8 cellular contexts compared by ENCODE assay signal in genomic region chr3:52537165-52537635, GRCh38. TPM values are rescaled to one million over a fixed set of nuclear protein-coding genes. Genes with fewer than 3 reads are reported as not detected.
DNase-seq lines count a peak whose midpoint lies in the region; ATAC-seq and TF ChIP-seq lines count a peak whose summit lies in the region.

No MANE protein-coding gene starts in this region.

- peak; percentile 37 for ATAC-seq in Right ventricle myocardium superior (ENCODE audit: poor library complexity)
- ATAC-seq in HG03139 (IDR thresholded peaks at IDR 0.05; ENCODE audit: unreplicated experiment): no peak
- no peak for ATAC-seq in HG03460 (IDR thresholded peaks at IDR 0.05; ENCODE audit: unreplicated experiment)

- H3K36me3 ChIP-seq in GM23248 (ENCODE audit: low read depth): peaks cover 2% of the 10 kb centered on the region; the same call in 1 of the 2 replicates

- in situ Hi-C loops in GM23248 (cut with MboI): no loop called here

- H2AFZ ChIP-seq in GM23248: peak overlapping the region; percentile 68

- peaks cover 35% of the 10 kb centered on the region for H3F3A ChIP-seq in GM23248 (ENCODE audit: insufficient read depth)

- peak overlapping the region; percentile 94 for H3K9ac ChIP-seq in GM23248

- DNase-seq in GM23248: no peak
- DNase-seq in Right ventricle myocardium superior: no peak
- no peak for DNase-seq in retinal pigment epithelial cell (ENCODE audit: low read depth)
- no peak for DNase-seq in NCI-H128 (lab: John Stamatoyannopoulos, UW; ENCODE audit: unreplicated experiment)
- DNase-seq in CD1c-positive myeloid dendritic cell (ENCODE audit: extremely low spot score): no peak

- H3K79me2 ChIP-seq in GM23248 (ENCODE audit: insufficient read depth): peaks cover 65% of the 10 kb centered on the region

- H4K20me1 ChIP-seq in GM23248 (ENCODE audit: insufficient read depth): no peaks in the 10 kb centered on the region

- peak overlapping the region; percentile 92 for H3K4me3 ChIP-seq in GM23248
- peak overlapping the region; percentile 88 for H3K4me3 ChIP-seq in WI38 (ENCODE audit: low read depth, low read length)
- H3K4me3 ChIP-seq in retinal pigment epithelial cell (ENCODE audit: low read length): peak overlapping the region; percentile 78

- H3K9me3 ChIP-seq in GM23248 (ENCODE audit: low read depth): no peaks in the 10 kb centered on the region

- intact Hi-C loops in Right ventricle myocardium superior (cut with DNase I): loop anchor here (5.0 kb wide), 1 partner anchor 55 kb away; no protein-coding TSS in a partner anchor

- H3K27ac ChIP-seq in GM23248: peak overlapping the region; percentile 89

- no peak for TF ChIP-seq CTCF in WI38 (IDR thresholded peaks at IDR 0.05; ENCODE audit: low read depth, low read length)
- no peak for TF ChIP-seq CTCF in retinal pigment epithelial cell (conservative IDR thresholded peaks at IDR 0.05; ENCODE audit: low read depth, low read length)

- 1 to 3% methylated on average over 6 of the region's 6 CpGs for WGBS in GM23248 (ENCODE audit: low coverage in 1 of 2, low lambda C conversion rate in 2 of 2, missing lambda C conversion rate in 2 of 2), 2 experiments

- peak overlapping the region; percentile 97 for H3K4me2 ChIP-seq in GM23248 (ENCODE audit: unreplicated experiment)

- H3K4me1 ChIP-seq in GM23248 (ENCODE audit: insufficient read depth): peaks cover 42% of the 10 kb centered on the region

- H3K9me2 ChIP-seq in GM23248 (ENCODE audit: insufficient read depth): no peaks in the 10 kb centered on the region

- H3K27me3 ChIP-seq in GM23248 (replicated peaks; ENCODE audit: insufficient read depth): no peaks in the 10 kb centered on the region

RNA-seq across cellular contexts. Expression of gene UQCC5, which starts 0.8 kb away (rescaled TPM):
- total RNA-seq in GM23248 (2014; rRNA removed; shearing (Covaris generic)): 0.32 and 5.3 TPM in 2 replicates
- polyA plus RNA-seq in GM23248 (2016; fragmentation: Nextera tagmentation; extraction: Ambion mirVana): 60.7 and 64.2 TPM in 2 replicates
- total RNA-seq in Right ventricle myocardium superior: 71.2 TPM

RNA-seq across cellular contexts. Expression of gene NT5DC2, which starts 3.5 kb away (rescaled TPM):
- 111 and 134 TPM in 2 replicates for total RNA-seq in GM23248 (2014; rRNA removed; shearing (Covaris generic))
- 49.9 and 51.1 TPM in 2 replicates for polyA plus RNA-seq in GM23248 (2016; fragmentation: Nextera tagmentation; extraction: Ambion mirVana)
- 84.1 TPM for total RNA-seq in Right ventricle myocardium superior

RNA-seq across cellular contexts. Expression of gene STAB1, which starts 42.1 kb away (rescaled TPM):
- under 0.01 TPM in 1 of 2 replicates, not detected in the other for total RNA-seq in GM23248 (2014; rRNA removed; shearing (Covaris generic))
- not detected in 2 replicates for polyA plus RNA-seq in GM23248 (2016; fragmentation: Nextera tagmentation; extraction: Ambion mirVana)
- total RNA-seq in Right ventricle myocardium superior: 74.7 TPM

Comparison
In these comparisons a context has a peak if more than half of its experiments do, and no peak if none do; other contexts are left out.
1. RNA of gene UQCC5, which starts 0.8 kb away (total RNA-seq): 71.2 TPM in Right ventricle myocardium superior (single experiment); 0.32 to 5.3 TPM in GM23248; every median in the first group is over 10 times any median in the second.
2. RNA of gene STAB1, which starts 42.1 kb away (total RNA-seq): 74.7 TPM in Right ventricle myocardium superior (single experiment); under 0.01 TPM in GM23248; every median in the first group is over 10 times any median in the second.
3. Peak in every context shown above with its lines, with median percentiles within 50 percentile points of each other: H3K4me3 ChIP-seq.